9 cellular contexts compared by ENCODE assay signal in the genomic region with DNA sequence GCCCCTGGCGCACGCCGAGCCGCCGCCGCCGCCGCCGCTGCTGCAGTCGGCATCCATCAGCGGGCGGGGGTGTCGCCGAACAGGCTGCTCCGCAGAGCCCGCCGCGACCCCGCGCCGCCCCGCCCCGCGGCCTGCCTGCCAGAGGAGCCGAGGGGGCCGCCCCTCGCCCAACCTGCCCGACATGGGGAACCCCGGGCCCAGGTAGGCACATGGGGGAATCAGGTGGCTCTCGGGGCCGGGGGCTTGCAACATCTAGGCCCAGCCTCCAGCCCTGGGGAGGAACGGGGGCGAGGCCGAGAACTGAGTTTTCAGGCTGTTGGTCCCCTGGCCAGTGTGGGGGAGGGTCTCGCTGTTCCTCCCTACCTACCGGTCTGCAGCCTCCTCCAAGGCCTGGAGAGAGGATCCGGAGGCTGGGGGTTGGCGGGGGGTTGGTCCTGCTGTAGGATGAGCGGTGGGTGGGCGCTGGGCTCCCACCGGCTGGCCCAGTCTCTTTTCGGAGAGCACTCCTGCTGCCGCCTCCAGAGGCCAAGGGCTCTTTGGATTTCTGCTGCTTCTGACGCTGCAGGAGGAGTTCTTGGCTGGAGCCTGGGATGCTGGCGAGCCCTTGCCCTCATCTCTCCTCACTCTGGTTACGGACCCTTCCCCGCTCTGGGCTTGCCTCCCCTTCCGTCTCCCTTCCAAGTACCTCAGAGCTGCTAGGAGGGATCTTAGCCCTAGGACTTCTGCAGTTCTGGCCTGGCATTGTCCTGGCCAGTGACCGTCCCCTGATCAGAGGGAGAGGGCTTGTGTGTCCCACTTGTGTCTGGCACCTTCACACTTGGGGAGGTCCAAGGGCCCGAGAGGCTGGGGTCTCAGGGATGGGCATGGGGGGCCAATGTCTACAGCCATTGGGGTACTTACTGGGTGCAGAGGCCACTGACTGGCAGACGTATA. TPM values are rescaled to one million over a fixed set of nuclear protein-coding genes. Genes with fewer than 3 reads are reported as not detected.
DNase-seq lines count a peak whose midpoint lies in the region; ATAC-seq, FAIRE-seq and TF ChIP-seq lines count a peak whose summit lies in the region.
"Had no signal": no experiment of that assay in that cellular context is flagged by ENCODE, and none has a peak within 500 bp of the region (broad histone marks: within the 10 kb centered on the region; RNA-seq: fewer than 3 reads in every experiment).

Gene EPB41L1 (plus strand): TSS at position 45 of the 933 bp plus-strand sequence. CDS start 19,038 bp downstream, outside the sequence.

- peak; percentile 28; the same call in 1 of the 2 replicates for ATAC-seq in Panc1
- no peak for ATAC-seq in GM18517 (IDR thresholded peaks at IDR 0.05; ENCODE audit: unreplicated experiment)
- no peak for ATAC-seq in GM21515 (IDR thresholded peaks at IDR 0.05; ENCODE audit: unreplicated experiment)
- ATAC-seq in GM19035 (IDR thresholded peaks at IDR 0.05; ENCODE audit: unreplicated experiment) = no peak

- no TSS peak for BruUV-seq in Panc1 (replicated peaks; lab: Mats Ljungman, UMichigan)
- no TSS peak for BruUV-seq in endothelial cell of umbilical vein (replicated peaks; lab: Mats Ljungman, UMichigan)

- TF ChIP-seq CTCF in Panc1 (IDR thresholded peaks at IDR 0.05) = no peak
- no peak for TF ChIP-seq CTCF in endothelial cell of umbilical vein (IDR thresholded peaks at IDR 0.05; ENCODE audit: extremely low read depth in 1 of 2, insufficient read depth in 1 of 2, low read depth in 1 of 2, low read length in 2 of 2)

- H3K9ac ChIP-seq in ES-I3 (ENCODE audit: low read depth, low read length) = peak within 1 kb of the TSS; percentile 64
- H3K9ac ChIP-seq in endothelial cell of umbilical vein (replicated peaks; ENCODE audit: extremely low read depth, insufficient read depth, low read length) = no peak within 1 kb of the TSS
- H3K9ac ChIP-seq in mucosa of stomach (ENCODE audit: low read length) = peak within 1 kb of the TSS; percentile 60

- H3K36me3 ChIP-seq in ES-I3 (ENCODE audit: insufficient read depth, low read length) (no peaks in the 10 kb centered on the region), Panc1 (ENCODE audit: control insufficient read depth, insufficient read depth, low read length) (no peaks in the 10 kb centered on the region), endothelial cell of umbilical vein (ENCODE audit: control insufficient read depth in 2 of 2, extremely low read depth in 1 of 2, insufficient read depth in 2 of 2, low read length in 2 of 2) (no peaks in the 10 kb centered on the region), mucosa of stomach (ENCODE audit: control insufficient read depth, insufficient read depth, low read length) (no peaks in the 10 kb centered on the region)

- no peaks in the 10 kb centered on the region for H3K9me3 ChIP-seq in ES-I3 (ENCODE audit: control insufficient read depth, insufficient read depth, low read length)
- no peaks in the 10 kb centered on the region for H3K9me3 ChIP-seq in Panc1 (ENCODE audit: control insufficient read depth, insufficient read depth, low read depth, low read length)
- no peaks in the 10 kb centered on the region for H3K9me3 ChIP-seq in endothelial cell of umbilical vein (replicated peaks; ENCODE audit: control insufficient read depth, insufficient read depth, low read length)
- H3K9me3 ChIP-seq in mucosa of stomach (ENCODE audit: control insufficient read depth, low read length) = no peaks in the 10 kb centered on the region

- no peaks in the 10 kb centered on the region for H3K9me1 ChIP-seq in endothelial cell of umbilical vein (replicated peaks; ENCODE audit: control insufficient read depth, extremely low read depth, insufficient read depth, low read length)

- POLR2A ChIA-PET in Panc1 (lab: Charles Lee) (no interaction called here), endothelial cell of umbilical vein (lab: Charles Lee) (no interaction called here)

- no peaks in the 10 kb centered on the region for H3K79me2 ChIP-seq in endothelial cell of umbilical vein (ENCODE audit: control insufficient read depth, insufficient read depth, low read length)

- peak within 1 kb of the TSS; percentile 50 for H3K4me2 ChIP-seq in endothelial cell of umbilical vein (ENCODE audit: insufficient read depth, low read length)

- H2AFZ ChIP-seq in endothelial cell of umbilical vein (ENCODE audit: low read depth, low read length) = peak within 1 kb of the TSS; percentile 91

- FAIRE-seq in endothelial cell of umbilical vein (lab: Jason Lieb, UNC) = no peak
- FAIRE-seq in urothelium cell line (lab: Jason Lieb, UNC) = no peak
- FAIRE-seq: TTC549 had no signal

- H4K20me1 ChIP-seq in endothelial cell of umbilical vein (replicated peaks; ENCODE audit: control insufficient read depth, extremely low read depth, insufficient read depth, low read length) = no peaks in the 10 kb centered on the region

- CTCF ChIA-PET in Panc1 (lab: Charles Lee) = interaction anchor here (1.7 kb wide), 1 partner anchor 13 kb away, joined by 4 read pairs; no protein-coding TSS in a partner anchor
- CTCF ChIA-PET in endothelial cell of umbilical vein (lab: Charles Lee) = interaction anchor here (1.2 to 9.5 kb wide), 7 partner anchors 12 to 164 kb away, joined by 3 to 197 read pairs (median 7); no protein-coding TSS in a partner anchor

- H3K27ac ChIP-seq in Panc1 (ENCODE audit: low read length) (no peak within 1 kb of the TSS), endothelial cell of umbilical vein (ENCODE audit: insufficient read depth, low read depth, low read length) (no peak within 1 kb of the TSS)

- no peaks in the 10 kb centered on the region for H3K27me3 ChIP-seq in Panc1 (ENCODE audit: control insufficient read depth, insufficient read depth, low read length)
- H3K27me3 ChIP-seq in endothelial cell of umbilical vein (ENCODE audit: control insufficient read depth in 2 of 2, insufficient read depth in 2 of 2, low read length in 2 of 2) = no peaks in the 10 kb centered on the region
- no peaks in the 10 kb centered on the region for H3K27me3 ChIP-seq in mucosa of stomach (ENCODE audit: control insufficient read depth, insufficient read depth, low read length)

- intact Hi-C loops in Panc1 (cut with micrococcal nuclease; ENCODE audit: unreplicated experiment) = no loop called here
- intact Hi-C loops in endothelial cell of umbilical vein (cut with micrococcal nuclease) = no loop called here

- DNase-seq in Panc1 (ENCODE audit: low read depth, low spot score) (no peak), endothelial cell of umbilical vein (ENCODE audit: low read depth, low spot score) (no peak), urothelium cell line (ENCODE audit: low spot score) (peak; percentile 55)

- H3K4me3 ChIP-seq in Panc1 (ENCODE audit: low read depth in 2 of 2, low read length in 2 of 2) (peak within 1 kb of the TSS; percentile 52 to 55), endothelial cell of umbilical vein (replicated peaks in 1 of 3; ENCODE audit: insufficient read depth in 1 of 3, low read depth in 1 of 3, low read length in 3 of 3) (peak within 1 kb of the TSS; percentile 30 to 44 (median 35)), mucosa of stomach (ENCODE audit: low read length) (peak within 1 kb of the TSS; percentile 12)

- H3K4me1 ChIP-seq in ES-I3 (ENCODE audit: insufficient read depth, low read length) (peaks cover 3% of the 10 kb centered on the region; the same call in 1 of the 2 replicates), Panc1 (ENCODE audit: control insufficient read depth, insufficient read depth, low read length) (no peaks in the 10 kb centered on the region; the same call in none of the 2 replicates), endothelial cell of umbilical vein (ENCODE audit: control insufficient read depth, extremely low read depth, insufficient read depth, low read length) (peaks cover 12% of the 10 kb centered on the region), mucosa of stomach (ENCODE audit: control insufficient read depth, insufficient read depth, low read length) (peaks cover 30% of the 10 kb centered on the region)

- TF ChIP-seq POLR2A in endothelial cell of umbilical vein (IDR thresholded peaks at IDR 0.05; ENCODE audit: low read depth, low read length) = no peak

- in situ Hi-C loops in Panc1 (cut with HindIII; ENCODE audit: low pct_unique_long_range_greater_than_20kb, low sequenced_read_pairs) = no loop called here

- dilution Hi-C loops in endothelial cell of umbilical vein (cut with MboI; ENCODE audit: extremely low pct_ligation_motif_present, low sequenced_read_pairs) = no loop called here

TF ChIP-seq in endothelial cell of umbilical vein, 7 proteins besides CTCF, POLR2A, EP300 and RAD21:
- TF ChIP-seq EZH2 (IDR thresholded peaks at IDR 0.05; ENCODE audit: borderline replicate concordance, low read depth, low read length, severe bottlenecking) = no peak
- TF ChIP-seq FOS (IDR thresholded peaks at IDR 0.05; ENCODE audit: borderline replicate concordance, insufficient read depth, low read length) = no peak
- no peak for TF ChIP-seq JUN (IDR thresholded peaks at IDR 0.05; ENCODE audit: borderline replicate concordance, insufficient read depth, insufficient read length, low read depth)
- no peak for TF ChIP-seq GATA2 (IDR thresholded peaks at IDR 0.05; ENCODE audit: insufficient read depth, insufficient read length, low read depth, low read length)
- no peak for TF ChIP-seq MYC (IDR thresholded peaks at IDR 0.05; ENCODE audit: low read depth, low read length)
- TF ChIP-seq MAX (IDR thresholded peaks at IDR 0.05; ENCODE audit: insufficient read depth, insufficient read length) = no peak
- no peak for TF ChIP-seq POLR2AphosphoS5 (IDR thresholded peaks at IDR 0.05; ENCODE audit: insufficient read depth, low read depth, low read length)

RNA-seq across cellular contexts. Expression of gene EPB41L1, which starts in this region (rescaled TPM):
- total RNA-seq in Panc1 (2021; ENCODE audit: unreplicated experiment) = 8.6 TPM
- polyA plus RNA-seq in Panc1 (2012; ENCODE audit: insufficient read length) = 9.2 TPM
- 11.1 and 12.2 TPM in 2 replicates for total RNA-seq in endothelial cell of umbilical vein
- polyA plus RNA-seq in endothelial cell of umbilical vein = 6.1 and 18.9 TPM in 2 replicates
- 5.9 and 6.1 TPM in 2 replicates for polyA plus RNA-seq in endothelial cell of umbilical vein (2011; cell fraction: cytosol; rRNA removed)
- polyA plus RNA-seq in endothelial cell of umbilical vein (2011; cell fraction: nucleus; rRNA removed) = 6.0 and 23.6 TPM in 2 replicates
- polyA plus RNA-seq in endothelial cell of umbilical vein (2012) = 9.7 and 16.4 TPM in 2 replicates
- polyA minus RNA-seq in endothelial cell of umbilical vein = 10.1 and 12.4 TPM in 2 replicates
- polyA minus RNA-seq in endothelial cell of umbilical vein (2011; cell fraction: cytosol; rRNA and poly(A)+ RNA removed) = 8.7 TPM
- 4.5 and 4.7 TPM in 2 replicates for polyA minus RNA-seq in endothelial cell of umbilical vein (2011; cell fraction: nucleus; rRNA and poly(A)+ RNA removed)
